19 cellular contexts compared by ENCODE assay signal in the genomic region with DNA sequence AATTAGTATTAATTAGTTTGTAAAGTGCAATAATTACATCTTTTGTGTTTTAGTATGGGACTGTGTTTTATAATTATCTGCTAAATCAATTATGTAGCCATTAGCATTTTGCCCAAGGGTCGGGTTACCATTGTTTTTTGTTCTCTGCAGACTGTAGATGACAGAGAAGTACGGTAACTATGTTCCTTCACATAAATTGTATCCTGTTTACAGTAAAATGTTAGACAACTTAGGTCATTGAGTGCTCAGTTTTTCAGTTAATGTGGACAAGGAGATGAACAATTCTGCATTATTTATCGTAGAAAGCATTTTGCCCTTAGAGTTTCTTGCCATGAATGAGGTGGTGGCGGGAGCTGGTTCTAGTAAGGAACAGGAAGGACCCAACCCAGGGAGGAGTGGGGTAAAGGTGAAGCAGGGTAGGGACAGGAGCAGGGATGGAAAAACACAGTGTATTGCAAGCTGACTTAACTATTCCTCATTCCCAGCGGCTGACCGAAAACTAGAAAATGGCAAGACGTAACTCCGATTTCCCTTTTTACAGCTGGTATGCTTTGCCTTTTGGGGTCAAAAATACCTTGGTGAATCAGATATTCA.
"Had no signal": no experiment of that assay in that cellular context is flagged by ENCODE, and none has a peak within 500 bp of the region (broad histone marks: within the 10 kb centered on the region; RNA-seq: fewer than 3 reads in every experiment).

No MANE protein-coding gene starts in this region.

- DNase-seq: activated CD4-positive, alpha-beta T cell treated with anti-CD3 and anti-CD28 coated beads, Interleukin-2, amount 50 U/mL, for 1 hour; activated naive CD4-positive, alpha-beta T cell treated with anti-CD3 and anti-CD28 coated beads, Interleukin-2, amount 10 ng/mL, durations not matched to agents 7 days and 5 days; adrenal gland; endodermal cell; foreskin keratinocyte; hippocampal formation; kidney glomerular epithelial cell; natural killer cell; occipital lobe; stimulated activated CD4-positive, alpha-beta T cell treated with anti-CD3 and anti-CD28 coated beads, Interleukin-4, amount 100 ng/mL, for 1 hour; stimulated activated CD8-positive, alpha-beta memory T cell treated with anti-CD3 and anti-CD28 coated beads, Interleukin-4, amount 100 ng/mL, for 48 hours; T-helper 2 cell had no signal

- H3K27me3 ChIP-seq: adrenal gland, esophagus muscularis mucosa, foreskin keratinocyte had no signal

- H3K27ac ChIP-seq: adrenal gland, esophagus muscularis mucosa, foreskin keratinocyte, thoracic aorta had no signal

- H3K4me3 ChIP-seq: adrenal gland, esophagus muscularis mucosa, thoracic aorta had no signal

- H3K9me3 ChIP-seq: adrenal gland, esophagus muscularis mucosa, thoracic aorta had no signal

- H3K36me3 ChIP-seq: adrenal gland, esophagus muscularis mucosa, thoracic aorta had no signal

- ATAC-seq: foreskin keratinocyte, natural killer cell, sciatic nerve had no signal

- H3K9me3 Mint-ChIP-seq: activated naive CD4-positive, alpha-beta T cell treated with anti-CD3 and anti-CD28 coated beads, Interleukin-2, amount 10 ng/mL, durations not matched to agents 7 days and 5 days; activated T-helper 2 cell treated with anti-CD3 and anti-CD28 coated beads, Interferon-gamma antibody, Interleukin-2, Interleukin-4, amounts not matched to agents 10 μg/mL and 5 μg/mL and 100 μg/mL, durations not matched to agents 14 hours and 24 hours and 36 hours; central memory CD8-positive, alpha-beta T cell; endodermal cell; natural killer cell; stimulated activated naive CD8-positive, alpha-beta T cell treated with anti-CD3 and anti-CD28 coated beads, Interleukin-15, Interleukin-2, amounts not matched to agents 100 ng/mL and 50 ng/mL, for 24 hours had no signal

- H3K27ac Mint-ChIP-seq: activated naive CD4-positive, alpha-beta T cell treated with anti-CD3 and anti-CD28 coated beads, Interleukin-2, amount 10 ng/mL, durations not matched to agents 7 days and 5 days; activated T-helper 2 cell treated with anti-CD3 and anti-CD28 coated beads, Interferon-gamma antibody, Interleukin-2, Interleukin-4, amounts not matched to agents 10 μg/mL and 5 μg/mL and 100 μg/mL, durations not matched to agents 14 hours and 24 hours and 36 hours; endodermal cell; natural killer cell; progenitor cell of endocrine pancreas; stimulated activated naive CD8-positive, alpha-beta T cell treated with anti-CD3 and anti-CD28 coated beads, Interleukin-15, Interleukin-2, amounts not matched to agents 100 ng/mL and 50 ng/mL, for 24 hours had no signal

- H3K4me1 ChIP-seq: adrenal gland, foreskin keratinocyte had no signal

- H3K36me3 Mint-ChIP-seq: activated naive CD4-positive, alpha-beta T cell treated with anti-CD3 and anti-CD28 coated beads, Interleukin-2, amount 10 ng/mL, durations not matched to agents 7 days and 5 days; natural killer cell had no signal
